Comparison of ENCODE assay signal across 17 cellular contexts in the genomic region with DNA sequence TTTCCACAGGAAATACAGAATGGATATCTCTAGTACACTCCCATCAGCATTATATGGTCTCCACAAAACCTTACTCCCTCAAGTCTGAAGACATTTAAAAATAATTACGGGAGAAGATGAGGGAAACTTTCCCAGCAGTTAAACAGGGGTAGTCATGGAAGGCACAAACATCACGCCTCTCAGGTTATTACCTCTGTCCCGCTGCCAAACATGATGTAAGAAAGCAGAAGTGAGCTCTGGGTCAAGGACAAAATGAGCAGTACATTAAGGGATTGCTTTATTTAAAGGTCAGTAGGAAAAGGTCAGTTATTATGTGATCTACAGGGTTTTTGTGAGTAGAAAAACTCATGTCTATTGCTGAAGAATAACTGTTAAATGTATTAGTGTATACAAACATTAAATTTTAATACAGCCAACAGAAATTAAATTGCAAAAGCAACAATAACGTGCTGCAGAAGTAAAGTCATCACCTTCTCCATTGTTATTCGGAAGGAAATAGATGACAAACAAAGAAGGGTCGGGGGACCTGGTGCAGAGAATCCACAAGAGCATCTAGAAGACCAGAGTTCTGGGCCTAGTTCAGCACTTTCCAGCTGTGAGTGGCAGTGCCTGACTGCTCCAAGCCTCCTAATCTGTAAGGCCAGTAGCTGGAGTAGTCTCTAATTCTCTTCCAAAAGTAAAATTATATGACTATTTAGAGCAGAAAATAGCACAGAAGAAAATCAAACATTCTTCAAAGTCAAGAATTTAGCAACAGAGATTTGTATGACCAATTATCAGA.
DNase-seq lines count a peak whose midpoint lies in the region; ATAC-seq, FAIRE-seq and TF ChIP-seq lines count a peak whose summit lies in the region.
"Had no signal": no experiment of that assay in that cellular context is flagged by ENCODE, and none has a peak within 500 bp of the region (broad histone marks: within the 10 kb centered on the region; RNA-seq: fewer than 3 reads in every experiment).

No MANE protein-coding gene starts in this region.

- no peak overlapping the region for H3K9ac ChIP-seq in endodermal cell (ENCODE audit: extremely low read depth, low read length, poor library complexity, severe bottlenecking)

- CTCF ChIA-PET in activated CD4-positive, alpha-beta T cell treated with anti-CD3 and anti-CD28 coated beads, Interleukin-2, amount 10 ng/mL, durations not matched to agents 7 days and 5 days (lab: Charles Lee): no interaction called here

- H3K27ac ChIP-seq in right atrium auricular region: peak overlapping the region in 1 of 2 donors; percentile 3
- no peak overlapping the region for H3K27ac ChIP-seq in endodermal cell (ENCODE audit: low read depth, low read length)
- H3K27ac ChIP-seq in muscle layer of duodenum (ENCODE audit: low read length): peak overlapping the region; percentile 21

- ATAC-seq in Right ventricle myocardium inferior: peak; percentile 79
- ATAC-seq in GM18909 (IDR thresholded peaks at IDR 0.05; ENCODE audit: poor library complexity, unreplicated experiment): no peak
- ATAC-seq: gastroesophageal sphincter; naive thymus-derived CD4-positive, alpha-beta T cell had no signal

- H3K4me3 Mint-ChIP-seq in endodermal cell: no peak overlapping the region
- no peak overlapping the region for H3K4me3 Mint-ChIP-seq in activated CD4-positive, alpha-beta T cell treated with anti-CD3 and anti-CD28 coated beads, Interleukin-2, amount 10 ng/mL, durations not matched to agents 7 days and 5 days
- H3K4me3 Mint-ChIP-seq in activated naive CD8-positive, alpha-beta T cell treated with anti-CD3 and anti-CD28 coated beads for 36 hours: no peak overlapping the region
- H3K4me3 Mint-ChIP-seq: naive thymus-derived CD4-positive, alpha-beta T cell had no signal

- intact Hi-C loops in Right ventricle myocardium inferior (cut with DNase I): loop anchor here (5.0 kb wide), 1 partner anchor 171 kb away; a partner anchor contains a TSS

- no peaks in the 10 kb centered on the region for H3K9me3 Mint-ChIP-seq in endodermal cell
- no peaks in the 10 kb centered on the region for H3K9me3 Mint-ChIP-seq in activated CD4-positive, alpha-beta T cell treated with anti-CD3 and anti-CD28 coated beads, Interleukin-2, amount 10 ng/mL, durations not matched to agents 7 days and 5 days
- H3K9me3 Mint-ChIP-seq in activated naive CD8-positive, alpha-beta T cell treated with anti-CD3 and anti-CD28 coated beads for 36 hours: no peaks in the 10 kb centered on the region
- H3K9me3 Mint-ChIP-seq: naive thymus-derived CD4-positive, alpha-beta T cell had no signal

- H3K4me3 ChIP-seq in right atrium auricular region (no peak overlapping the region), endodermal cell (ENCODE audit: low read length) (no peak overlapping the region), muscle layer of duodenum (ENCODE audit: low read depth in 1 of 2, low read length in 2 of 2) (no peak overlapping the region)
- H3K4me3 ChIP-seq: gastroesophageal sphincter had no signal

- H3K27ac Mint-ChIP-seq in endodermal cell: no peak overlapping the region
- H3K27ac Mint-ChIP-seq in activated CD4-positive, alpha-beta T cell treated with anti-CD3 and anti-CD28 coated beads, Interleukin-2, amount 10 ng/mL, durations not matched to agents 7 days and 5 days: no peak overlapping the region
- H3K27ac Mint-ChIP-seq in activated naive CD8-positive, alpha-beta T cell treated with anti-CD3 and anti-CD28 coated beads for 36 hours: no peak overlapping the region
- H3K27ac Mint-ChIP-seq: naive thymus-derived CD4-positive, alpha-beta T cell had no signal

- H3K36me3 ChIP-seq in right atrium auricular region (no peaks in the 10 kb centered on the region), endodermal cell (ENCODE audit: control insufficient read depth, insufficient read depth, low read length) (no peaks in the 10 kb centered on the region), muscle layer of duodenum (ENCODE audit: control insufficient read depth in 1 of 2, insufficient read depth in 2 of 2, low read length in 2 of 2) (no peaks in the 10 kb centered on the region)
- H3K36me3 ChIP-seq: gastroesophageal sphincter had no signal

- TF ChIP-seq CTCF in right atrium auricular region (IDR thresholded peaks at IDR 0.05): no peak
- no peak for TF ChIP-seq CTCF in endodermal cell (conservative IDR thresholded peaks at IDR 0.05)

- DNase-seq in Right ventricle myocardium inferior (ENCODE audit: missing footprints) (no peak), right atrium auricular region (ENCODE audit: low spot score) (no peak), endodermal cell (peak; percentile 51), HTR-8/SVneo (ENCODE audit: insufficient read length, low spot score) (no peak)
- no peak for DNase-seq in activated CD4-positive, alpha-beta T cell treated with anti-CD3 and anti-CD28 coated beads, Interleukin-2, amount 10 ng/mL, durations not matched to agents 7 days and 5 days
- no peak for DNase-seq in activated naive CD8-positive, alpha-beta T cell treated with anti-CD3 and anti-CD28 coated beads for 36 hours
- DNase-seq: activated effector memory CD4-positive, alpha-beta T cell treated with anti-CD3 and anti-CD28 coated beads, Interleukin-2, amount 50 U/mL, for 16 hours; GDM1; KBM-7; naive thymus-derived CD4-positive, alpha-beta T cell; NCI-H524 treated with DMSO at 0.1 percent for 48 hours; T-helper 9 cell had no signal

- POLR2A ChIA-PET in activated CD4-positive, alpha-beta T cell treated with anti-CD3 and anti-CD28 coated beads, Interleukin-2, amount 10 ng/mL, durations not matched to agents 7 days and 5 days (lab: Charles Lee): no interaction called here

- WGBS in endodermal cell (ENCODE audit: insufficient coverage in 1 of 2, insufficient read length in 1 of 2), 2 experiments: 83 to 91% methylated on average over 5 to 6 of the region's 6 CpGs

- no peaks in the 10 kb centered on the region for H3K27me3 ChIP-seq in right atrium auricular region
- no peaks in the 10 kb centered on the region for H3K27me3 ChIP-seq in endodermal cell (ENCODE audit: control insufficient read depth, insufficient read depth, low read length, poor library complexity, severe bottlenecking)
- no peaks in the 10 kb centered on the region for H3K27me3 ChIP-seq in muscle layer of duodenum (ENCODE audit: low read depth, low read length)
- H3K27me3 ChIP-seq: gastroesophageal sphincter had no signal

- no peaks in the 10 kb centered on the region for H3K27me3 Mint-ChIP-seq in endodermal cell (ENCODE audit: insufficient read depth)
- no peaks in the 10 kb centered on the region for H3K27me3 Mint-ChIP-seq in activated CD4-positive, alpha-beta T cell treated with anti-CD3 and anti-CD28 coated beads, Interleukin-2, amount 10 ng/mL, durations not matched to agents 7 days and 5 days
- H3K27me3 Mint-ChIP-seq in activated naive CD8-positive, alpha-beta T cell treated with anti-CD3 and anti-CD28 coated beads for 36 hours: no peaks in the 10 kb centered on the region
- H3K27me3 Mint-ChIP-seq: naive thymus-derived CD4-positive, alpha-beta T cell had no signal

- H3K9me3 ChIP-seq in right atrium auricular region (no peaks in the 10 kb centered on the region), endodermal cell (ENCODE audit: control insufficient read depth, low read length) (no peaks in the 10 kb centered on the region), muscle layer of duodenum (ENCODE audit: control insufficient read depth in 1 of 2, low read length in 2 of 2) (no peaks in the 10 kb centered on the region)
- H3K9me3 ChIP-seq: gastroesophageal sphincter had no signal

- FAIRE-seq in HTR-8/SVneo (lab: Jason Lieb, UNC): no peak
- FAIRE-seq: bronchial epithelial cell, islet of Langerhans had no signal

- peaks cover 24% of the 10 kb centered on the region for H3K4me1 Mint-ChIP-seq in endodermal cell
- H3K4me1 Mint-ChIP-seq in activated CD4-positive, alpha-beta T cell treated with anti-CD3 and anti-CD28 coated beads, Interleukin-2, amount 10 ng/mL, durations not matched to agents 7 days and 5 days: no peaks in the 10 kb centered on the region
- H3K4me1 Mint-ChIP-seq in activated naive CD8-positive, alpha-beta T cell treated with anti-CD3 and anti-CD28 coated beads for 36 hours: peaks cover 29% of the 10 kb centered on the region

- peaks cover 0 to 13% of the 10 kb centered on the region in 2 donors for H3K4me1 ChIP-seq in right atrium auricular region
- peaks cover 5% of the 10 kb centered on the region for H3K4me1 ChIP-seq in endodermal cell (ENCODE audit: control insufficient read depth, insufficient read depth, low read length)
- H3K4me1 ChIP-seq in muscle layer of duodenum (ENCODE audit: control insufficient read depth in 1 of 2, insufficient read depth in 2 of 2, low read length in 2 of 2): peaks cover 16% of the 10 kb centered on the region in 2 donors

- no peaks in the 10 kb centered on the region for H3K36me3 Mint-ChIP-seq in endodermal cell (ENCODE audit: low read depth)
- peaks cover 4% of the 10 kb centered on the region for H3K36me3 Mint-ChIP-seq in activated CD4-positive, alpha-beta T cell treated with anti-CD3 and anti-CD28 coated beads, Interleukin-2, amount 10 ng/mL, durations not matched to agents 7 days and 5 days (ENCODE audit: low read depth)
- peaks cover 2% of the 10 kb centered on the region for H3K36me3 Mint-ChIP-seq in activated naive CD8-positive, alpha-beta T cell treated with anti-CD3 and anti-CD28 coated beads for 36 hours
- H3K36me3 Mint-ChIP-seq: naive thymus-derived CD4-positive, alpha-beta T cell had no signal
